ENCODE assay signal across 8 cellular contexts in genomic region chr11:103601230-103601846, GRCh38.
DNase-seq lines count a peak whose midpoint lies in the region; ATAC-seq and TF ChIP-seq lines count a peak whose summit lies in the region.

No MANE protein-coding gene starts in this region.

- H3K9me3 Mint-ChIP-seq in activated CD4-positive, alpha-beta memory T cell treated with anti-CD3 and anti-CD28 coated beads, Interleukin-2, amount 10 ng/mL, durations not matched to agents 7 days and 5 days = no peaks in the 10 kb centered on the region
- H3K9me3 Mint-ChIP-seq in glutamatergic neuron (ENCODE audit: unreplicated experiment) = no peaks in the 10 kb centered on the region

- CTCF ChIA-PET in activated CD4-positive, alpha-beta memory T cell treated with anti-CD3 and anti-CD28 coated beads, Interleukin-2, amount 10 ng/mL, durations not matched to agents 7 days and 5 days (lab: Charles Lee) = interaction anchor here (0.7 to 1.0 kb wide), 4 partner anchors 23 to 566 kb away, joined by 3 read pairs; no protein-coding TSS in a partner anchor

- H3K4me3 Mint-ChIP-seq in activated CD4-positive, alpha-beta memory T cell treated with anti-CD3 and anti-CD28 coated beads, Interleukin-2, amount 10 ng/mL, durations not matched to agents 7 days and 5 days = no peak overlapping the region
- H3K4me3 Mint-ChIP-seq in glutamatergic neuron (ENCODE audit: unreplicated experiment) = no peak overlapping the region

- peak; percentile 15 for DNase-seq in GDM1 (lab: John Stamatoyannopoulos, UW)
- DNase-seq in GM20000 (ENCODE audit: low spot score) = peak; percentile 45
- DNase-seq in NCI-H460 (ENCODE audit: extremely low read depth, low read depth) = peak; percentile 33
- DNase-seq in activated CD4-positive, alpha-beta memory T cell treated with anti-CD3 and anti-CD28 coated beads, Interleukin-2, amount 10 ng/mL, durations not matched to agents 7 days and 5 days = peak; percentile 35
- DNase-seq in glutamatergic neuron = peak; percentile 56
- DNase-seq in retinal pigment epithelial cell (ENCODE audit: low read depth) = no peak
- no peak for DNase-seq in effector CD8-positive, alpha-beta T cell (lab: John Stamatoyannopoulos, UW)

- peaks cover 8% of the 10 kb centered on the region for H3K27me3 Mint-ChIP-seq in activated CD4-positive, alpha-beta memory T cell treated with anti-CD3 and anti-CD28 coated beads, Interleukin-2, amount 10 ng/mL, durations not matched to agents 7 days and 5 days
- no peaks in the 10 kb centered on the region for H3K27me3 Mint-ChIP-seq in glutamatergic neuron (ENCODE audit: unreplicated experiment)

- peak; percentile 81 for TF ChIP-seq CTCF in GM20000 (IDR thresholded peaks at IDR 0.05; ENCODE audit: extremely low read depth, missing control alignments)
- peak; percentile 89 for TF ChIP-seq CTCF in glutamatergic neuron (IDR thresholded peaks at IDR 0.05; ENCODE audit: partially characterized antibody, unreplicated experiment)
- TF ChIP-seq CTCF in retinal pigment epithelial cell (conservative IDR thresholded peaks at IDR 0.05; ENCODE audit: low read depth, low read length) = peak; percentile 96

- H3K36me3 Mint-ChIP-seq in activated CD4-positive, alpha-beta memory T cell treated with anti-CD3 and anti-CD28 coated beads, Interleukin-2, amount 10 ng/mL, durations not matched to agents 7 days and 5 days (ENCODE audit: low read depth) = no peaks in the 10 kb centered on the region
- no peaks in the 10 kb centered on the region for H3K36me3 Mint-ChIP-seq in glutamatergic neuron (ENCODE audit: unreplicated experiment)

- POLR2A ChIA-PET in activated CD4-positive, alpha-beta memory T cell treated with anti-CD3 and anti-CD28 coated beads, Interleukin-2, amount 10 ng/mL, durations not matched to agents 7 days and 5 days (lab: Charles Lee) = no interaction called here

- no peaks in the 10 kb centered on the region for H3K4me1 Mint-ChIP-seq in activated CD4-positive, alpha-beta memory T cell treated with anti-CD3 and anti-CD28 coated beads, Interleukin-2, amount 10 ng/mL, durations not matched to agents 7 days and 5 days
- H3K4me1 Mint-ChIP-seq in glutamatergic neuron (ENCODE audit: low read depth, unreplicated experiment) = no peaks in the 10 kb centered on the region

- no peak overlapping the region for H3K4me3 ChIP-seq in retinal pigment epithelial cell (ENCODE audit: low read length)

- H3K27ac Mint-ChIP-seq in activated CD4-positive, alpha-beta memory T cell treated with anti-CD3 and anti-CD28 coated beads, Interleukin-2, amount 10 ng/mL, durations not matched to agents 7 days and 5 days = no peak overlapping the region
- H3K27ac Mint-ChIP-seq in glutamatergic neuron (ENCODE audit: unreplicated experiment) = no peak overlapping the region

- peak; percentile 99 for ATAC-seq in HG03442 (IDR thresholded peaks at IDR 0.05; ENCODE audit: unreplicated experiment)

Comparison
In these comparisons a context has a peak if more than half of its experiments do, and no peak if none do; other contexts are left out.
1. DNase-seq: peak in GDM1 (single experiment), GM20000 (single experiment), NCI-H460 (single experiment), activated CD4-positive, alpha-beta memory T cell treated with anti-CD3 and anti-CD28 coated beads, Interleukin-2, amount 10 ng/mL, durations not matched to agents 7 days and 5 days (single experiment) and glutamatergic neuron (single experiment); none in retinal pigment epithelial cell (single experiment) and effector CD8-positive, alpha-beta T cell (single experiment).
2. Peak in every context shown above with its lines, with median percentiles within 50 percentile points of each other: CTCF ChIP-seq.